7 cellular contexts compared by ENCODE assay signal in the genomic region with DNA sequence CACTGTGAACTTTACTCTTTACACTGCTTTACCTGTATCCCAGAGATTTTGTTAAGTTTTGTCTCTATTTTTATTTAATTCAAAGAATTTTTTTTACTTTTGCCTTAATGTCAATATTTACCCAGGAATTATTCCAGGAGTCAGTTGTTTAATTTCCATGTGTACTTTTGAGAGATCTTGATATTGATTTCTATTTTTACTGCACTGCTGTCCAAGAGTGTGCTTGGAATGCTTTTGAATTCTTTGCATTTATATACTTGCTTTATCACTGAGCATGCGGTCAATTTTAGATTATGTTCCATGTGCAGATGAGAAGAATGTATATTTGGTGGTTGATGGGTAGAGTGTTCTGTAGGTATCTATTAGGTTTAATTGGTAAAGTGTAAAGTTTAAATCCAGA.
"Had no signal": no experiment of that assay in that cellular context is flagged by ENCODE, and none has a peak within 500 bp of the region (broad histone marks: within the 10 kb centered on the region; RNA-seq: fewer than 3 reads in every experiment).

No MANE protein-coding gene starts in this region.

- H3K4me3 ChIP-seq: GM23248, K562 had no signal

- H3K9ac ChIP-seq: GM23248 had no signal

- ATAC-seq: K562 had no signal

- H3K4me3 Mint-ChIP-seq: H9 had no signal

- H2AFZ ChIP-seq: GM23248 had no signal

- H3K27ac ChIP-seq: GM23248, HL-60 had no signal

- DNase-seq: GM23248, H9, HCEC 1CT, IMR-90, KG1 had no signal

- H3K9me3 Mint-ChIP-seq: H9 had no signal

- H3K27ac Mint-ChIP-seq: H9 had no signal
